1 cellular context compared by ENCODE assay signal in genomic region chr9:97696025-97696822, GRCh38.
TF ChIP-seq lines count a peak whose summit lies in the region.

No MANE protein-coding gene starts in this region.

TF ChIP-seq in H1, 55 proteins besides CTCF, POLR2A, EP300 and RAD21 (continued from another document):
- TF ChIP-seq FOSL1 (IDR thresholded peaks at IDR 0.05; ENCODE audit: insufficient read depth, low read depth, low read length) (no peak), ZNF274 (IDR thresholded peaks at IDR 0.05; ENCODE audit: borderline replicate concordance, extremely low read depth, low read length) (no peak), ATF3 (IDR thresholded peaks at IDR 0.05; ENCODE audit: insufficient read depth, low read depth, low read length) (no peak), E2F6 (IDR thresholded peaks at IDR 0.05) (no peak), KDM5A (IDR thresholded peaks at IDR 0.05; ENCODE audit: low read length) (no peak)
